Comparison of ENCODE assay signal across 8 cellular contexts in the genomic region with DNA sequence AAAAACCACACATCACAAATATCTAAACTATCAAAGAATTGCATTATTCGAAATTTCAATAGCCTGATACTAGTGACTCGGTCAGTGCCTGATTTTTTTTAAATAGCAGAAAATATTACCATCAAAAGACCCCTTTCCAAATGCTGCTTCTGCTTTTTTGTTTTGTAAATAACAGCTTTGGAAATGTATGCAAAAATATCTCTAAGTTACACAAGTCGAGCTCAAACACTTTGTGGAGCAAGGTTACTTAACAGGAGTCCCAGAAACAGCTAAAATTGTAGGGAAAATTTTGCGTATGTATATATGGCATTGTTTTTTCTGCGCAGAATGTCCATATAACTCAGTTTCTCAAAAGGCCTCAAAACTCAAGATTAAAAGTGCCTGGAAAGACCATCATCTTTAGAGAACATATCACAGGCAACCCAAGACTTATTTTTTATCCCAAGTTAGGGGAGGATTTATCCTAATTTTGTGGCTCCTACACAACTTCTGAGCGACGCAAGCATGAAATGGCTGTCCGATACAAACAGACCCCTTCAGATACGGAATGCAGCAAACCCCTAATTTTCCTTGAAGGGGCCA. TPM values are rescaled to one million over a fixed set of nuclear protein-coding genes. Genes with fewer than 3 reads are reported as not detected.
A peak's percentile ranks its signal among the peaks of the same experiment; 100 is the strongest.
DNase-seq lines count a peak whose midpoint lies in the region; ATAC-seq and TF ChIP-seq lines count a peak whose summit lies in the region.

No MANE protein-coding gene starts in this region.

- intact Hi-C loops in left cardiac atrium (cut with DNase I): loop anchor here in 1 of 2 donors (5.0 to 10.0 kb wide), 2 partner anchors 55 to 127 kb away; no protein-coding TSS in a partner anchor
- intact Hi-C loops in body of pancreas (cut with DNase I): no loop called here
- intact Hi-C loops in sciatic nerve (cut with DNase I): no loop called here

- no peak overlapping the region for H2AK5ac ChIP-seq in mesendoderm (ENCODE audit: low read length)

- no peak overlapping the region for H4K8ac ChIP-seq in mesendoderm (ENCODE audit: low read depth, low read length)

- H3K4me1 ChIP-seq in cardiac muscle cell (ENCODE audit: low read depth) (peaks cover 4% of the 10 kb centered on the region), body of pancreas (peaks cover 24% of the 10 kb centered on the region), mesendoderm (ENCODE audit: control insufficient read depth, low read depth, low read length) (no peaks in the 10 kb centered on the region), urinary bladder (ENCODE audit: insufficient read depth) (no peaks in the 10 kb centered on the region)

- no peak overlapping the region for H3K4ac ChIP-seq in mesendoderm (ENCODE audit: low read depth, low read length)

- WGBS in body of pancreas, 2 donors: 11 to 18% methylated on average over 9 of the region's 9 CpGs
- 100% methylated on average over 1 of the region's 9 CpGs for WGBS in mesendoderm (ENCODE audit: extremely low coverage, insufficient coverage, low lambda C conversion rate)
- WGBS in urinary bladder: 8% methylated on average over 9 of the region's 9 CpGs

- H3K4me3 ChIP-seq in cardiac muscle cell (peak overlapping the region; percentile 97), body of pancreas (peak overlapping the region; percentile 69 to 87), mesendoderm (ENCODE audit: low read length) (peak overlapping the region; percentile 74), urinary bladder (ENCODE audit: low read depth, low read length) (peak overlapping the region; percentile 91)

- no peak overlapping the region for H3K23ac ChIP-seq in mesendoderm (ENCODE audit: low read length)

- H3K4me2 ChIP-seq in mesendoderm (ENCODE audit: low read length): peak overlapping the region; percentile 21

- ATAC-seq in left cardiac atrium (no peak), body of pancreas (no peak), sciatic nerve (no peak)

- peak in 1 of 2 donors; percentile 10 for DNase-seq in cardiac muscle cell (ENCODE audit: low read depth in 1 of 2, low spot score in 1 of 2)
- no peak for DNase-seq in left cardiac atrium
- DNase-seq in body of pancreas: no peak
- no peak for DNase-seq in mesendoderm
- DNase-seq in stimulated activated CD4-positive, alpha-beta T cell treated with anti-CD3 and anti-CD28 coated beads, Interleukin-1b, Interleukin-23, amount 100 ng/mL, for 48 hours: no peak
- no peak for DNase-seq in activated CD4-positive, CD25-positive, alpha-beta regulatory T cell (lab: John Stamatoyannopoulos, UW)
- no peak for DNase-seq in sciatic nerve (ENCODE audit: low spot score)

- H3K79me1 ChIP-seq in mesendoderm (ENCODE audit: low read length): no peaks in the 10 kb centered on the region

- TF ChIP-seq POLR2A in body of pancreas (IDR thresholded peaks at IDR 0.05): no peak

- no peak overlapping the region for H3K18ac ChIP-seq in mesendoderm (ENCODE audit: low read length)

- no peak overlapping the region for H2BK5ac ChIP-seq in mesendoderm (ENCODE audit: low read length)

- no peaks in the 10 kb centered on the region for H3K9me3 ChIP-seq in cardiac muscle cell (ENCODE audit: low read depth)
- no peaks in the 10 kb centered on the region for H3K9me3 ChIP-seq in body of pancreas

- TF ChIP-seq CTCF in cardiac muscle cell (IDR thresholded peaks at IDR 0.05; ENCODE audit: low read depth, low read length) (no peak), body of pancreas (IDR thresholded peaks at IDR 0.05) (no peak)

- no peaks in the 10 kb centered on the region for H3K27me3 ChIP-seq in cardiac muscle cell
- no peaks in the 10 kb centered on the region for H3K27me3 ChIP-seq in body of pancreas
- no peaks in the 10 kb centered on the region for H3K27me3 ChIP-seq in mesendoderm (ENCODE audit: insufficient read depth, low read length, poor library complexity)

- no peaks in the 10 kb centered on the region for H3K79me2 ChIP-seq in mesendoderm (ENCODE audit: control insufficient read depth, insufficient read depth, low read length)

- H3K27ac ChIP-seq in cardiac muscle cell (no peak overlapping the region), body of pancreas (peak overlapping the region; percentile 76 to 99 (median 97)), mesendoderm (ENCODE audit: low read depth, low read length) (no peak overlapping the region), urinary bladder (ENCODE audit: low read depth) (no peak overlapping the region)

- H2BK120ac ChIP-seq in mesendoderm (ENCODE audit: low read depth, low read length): no peak overlapping the region

- H3K36me3 ChIP-seq in cardiac muscle cell (no peaks in the 10 kb centered on the region), body of pancreas (replicated peaks in 1 of 2; ENCODE audit: insufficient read depth in 1 of 2, low read depth in 2 of 2) (no peaks in the 10 kb centered on the region), mesendoderm (ENCODE audit: control insufficient read depth, insufficient read depth, low read length) (no peaks in the 10 kb centered on the region), urinary bladder (ENCODE audit: insufficient read depth) (no peaks in the 10 kb centered on the region)

- H3K9ac ChIP-seq in mesendoderm (ENCODE audit: low read length): peak overlapping the region; percentile 94

- no peak overlapping the region for H2BK15ac ChIP-seq in mesendoderm (replicated peaks; ENCODE audit: low read depth)

- H3K56ac ChIP-seq in mesendoderm (ENCODE audit: low read length): peak overlapping the region; percentile 97

- H4K5ac ChIP-seq in mesendoderm (ENCODE audit: low read length): no peak overlapping the region

RNA-seq across cellular contexts. Expression of gene CEP85L, which starts 1.4 kb away (rescaled TPM):
- total RNA-seq in cardiac muscle cell (11.3 and 20.0 TPM in 2 replicates), left cardiac atrium (1 to 10 TPM; 8.5 TPM), body of pancreas (1 to 10 TPM; 8.2 to 9.9 TPM), urinary bladder (73.4 TPM), sciatic nerve (50.4 TPM)
- polyA plus RNA-seq in cardiac muscle cell (7.9 and 22.2 TPM in 2 replicates), urinary bladder (7.8 TPM)
- 3.1 TPM for polyA plus RNA-seq in mesendoderm (2013, experiment 1 of 2)
- 3.5 TPM for polyA plus RNA-seq in mesendoderm (2013, experiment 2 of 2)

Comparison
In these comparisons a context has a peak if more than half of its experiments do, and no peak if none do; other contexts are left out.
1. H3K27ac ChIP-seq: peak in body of pancreas (4 of 4); none in cardiac muscle cell (single experiment), mesendoderm (single experiment) and urinary bladder (single experiment).
2. Peak in every context shown above with its lines, with median percentiles within 50 percentile points of each other: H3K4me3 ChIP-seq.